ENCODE assay signal across 33 cellular contexts in genomic region chr7:134500406-134500805, GRCh38. TPM values are rescaled to one million over a fixed set of nuclear protein-coding genes. Genes with fewer than 3 reads are reported as not detected.
"Had no signal": no experiment of that assay in that cellular context is flagged by ENCODE, and none has a peak within 500 bp of the region (broad histone marks: within the 10 kb centered on the region; RNA-seq: fewer than 3 reads in every experiment).

No MANE protein-coding gene starts in this region.

- H3K36me3 ChIP-seq: neural progenitor cell, ovary, right lobe of liver, sigmoid colon, suprapubic skin, tibial artery, upper lobe of left lung, vagina had no signal

- H3K27ac Mint-ChIP-seq: natural killer cell; nephron; neural progenitor cell; progenitor cell of endocrine pancreas; stimulated activated memory B cell treated with anti-CD40 and anti-IgM and Interleukin-4, amounts not matched to agents 10 μg/mL and 1 μg/mL and 100 μg/mL, for 72 hours; stimulated activated naive CD8-positive, alpha-beta T cell treated with anti-CD3 and anti-CD28 coated beads, Interleukin-15, amount 100 ng/mL, for 72 hours had no signal

- H3K4me1 Mint-ChIP-seq: natural killer cell; nephron; neural progenitor cell; stimulated activated memory B cell treated with anti-CD40 and anti-IgM and Interleukin-4, amounts not matched to agents 10 μg/mL and 1 μg/mL and 100 μg/mL, for 72 hours; stimulated activated naive CD8-positive, alpha-beta T cell treated with anti-CD3 and anti-CD28 coated beads, Interleukin-15, amount 100 ng/mL, for 72 hours had no signal

- H3K9me3 ChIP-seq: ovary, psoas muscle, right lobe of liver, sigmoid colon, suprapubic skin, testis, tibial artery, upper lobe of left lung, vagina had no signal

- H3K27ac ChIP-seq: neural progenitor cell, ovary, parathyroid adenoma, psoas muscle, right lobe of liver, sigmoid colon, suprapubic skin, testis, tibial artery, upper lobe of left lung, vagina had no signal

- H3K9ac ChIP-seq: neural progenitor cell, parathyroid adenoma had no signal

- H3K4me3 ChIP-seq: neural progenitor cell, ovary, psoas muscle, right lobe of liver, sigmoid colon, suprapubic skin, testis, tibial artery, upper lobe of left lung, vagina had no signal

- ATAC-seq: psoas muscle; right cardiac atrium; right lobe of liver; stimulated activated memory B cell treated with anti-CD40 and anti-IgM and Interleukin-4, amounts not matched to agents 10 μg/mL and 1 μg/mL and 100 μg/mL, for 72 hours; stimulated activated naive CD8-positive, alpha-beta T cell treated with anti-CD3 and anti-CD28 coated beads, Interleukin-15, amount 100 ng/mL, for 72 hours; stimulated activated naive CD8-positive, alpha-beta T cell treated with anti-CD3 and anti-CD28 coated beads, Interleukin-15, Interleukin-2, amounts not matched to agents 100 U/mL and 50 U/mL, for 24 hours had no signal

- H3K9me3 Mint-ChIP-seq: natural killer cell; nephron; stimulated activated naive CD8-positive, alpha-beta T cell treated with anti-CD3 and anti-CD28 coated beads, Interleukin-15, amount 100 ng/mL, for 72 hours had no signal

- DNase-seq: natural killer cell; occipital lobe; ovary; posterior cingulate gyrus; psoas muscle; right cardiac atrium; right lobe of liver; sigmoid colon; small intestine; stimulated activated CD4-positive, alpha-beta T cell treated with anti-CD3 and anti-CD28 coated beads, Interleukin-15, amount 100 ng/mL, for 24 hours; stimulated activated CD4-positive, alpha-beta T cell treated with anti-CD3 and anti-CD28 coated beads, Interleukin-2, amount 100 ng/mL, for 24 hours; stimulated activated CD4-positive, alpha-beta T cell treated with anti-CD3 and anti-CD28 coated beads, Interleukin-2, amount 100 ng/mL, for 48 hours; stimulated activated CD4-positive, alpha-beta T cell treated with anti-CD3 and anti-CD28 coated beads, Interleukin-4, amount 100 ng/mL, for 4 hours; stimulated activated CD8-positive, alpha-beta memory T cell treated with anti-CD3 and anti-CD28 coated beads, Interleukin-4, amount 100 ng/mL, for 48 hours; stimulated activated naive CD4-positive, alpha-beta T cell; stimulated activated naive CD8-positive, alpha-beta T cell treated with anti-CD3 and anti-CD28 coated beads, Interleukin-15, amount 100 ng/mL, for 72 hours; stimulated activated naive CD8-positive, alpha-beta T cell treated with anti-CD3 and anti-CD28 coated beads, Interleukin-15, Interleukin-2, amounts not matched to agents 100 U/mL and 50 U/mL, for 24 hours; substantia nigra; testis; tibial artery; trophoblast cell; upper lobe of left lung had no signal

- H3K27me3 Mint-ChIP-seq: progenitor cell of endocrine pancreas; stimulated activated memory B cell treated with anti-CD40 and anti-IgM and Interleukin-4, amounts not matched to agents 10 μg/mL and 1 μg/mL and 100 μg/mL, for 72 hours; stimulated activated naive CD8-positive, alpha-beta T cell treated with anti-CD3 and anti-CD28 coated beads, Interleukin-15, amount 100 ng/mL, for 72 hours had no signal

- H3K4me2 ChIP-seq: neural progenitor cell had no signal

- FAIRE-seq: small intestine, urothelium cell line had no signal

- H3K27me3 ChIP-seq: neural progenitor cell, ovary, right lobe of liver, sigmoid colon, testis, tibial artery, upper lobe of left lung, vagina had no signal

- H3K4me3 Mint-ChIP-seq: natural killer cell; nephron; neural progenitor cell; stimulated activated memory B cell treated with anti-CD40 and anti-IgM and Interleukin-4, amounts not matched to agents 10 μg/mL and 1 μg/mL and 100 μg/mL, for 72 hours; stimulated activated naive CD8-positive, alpha-beta T cell treated with anti-CD3 and anti-CD28 coated beads, Interleukin-15, amount 100 ng/mL, for 72 hours had no signal

- H3K36me3 Mint-ChIP-seq: natural killer cell; neural progenitor cell; stimulated activated memory B cell treated with anti-CD40 and anti-IgM and Interleukin-4, amounts not matched to agents 10 μg/mL and 1 μg/mL and 100 μg/mL, for 72 hours had no signal

- H3K4me1 ChIP-seq: neural progenitor cell, right lobe of liver, sigmoid colon, suprapubic skin, testis, vagina had no signal

RNA-seq across cellular contexts. Expression of gene AKR1B10, which starts 27.0 kb away (rescaled TPM):
- total RNA-seq: natural killer cell, occipital lobe, progenitor cell of endocrine pancreas, skeletal muscle tissue had no signal
- polyA plus RNA-seq: neural cell had no signal

RNA-seq across cellular contexts. Expression of gene AKR1B15, which starts 48.5 kb away (rescaled TPM):
- total RNA-seq: natural killer cell, occipital lobe, progenitor cell of endocrine pancreas, renal cortical epithelial cell, right cardiac atrium, sigmoid colon, upper lobe of left lung had no signal
- polyA plus RNA-seq: neural cell, ovary had no signal
